In genomic region chr1:183892351-183892793, GRCh38 we compare ENCODE assay signal across 1 cellular context.
TF ChIP-seq lines count a peak whose summit lies in the region.

No MANE protein-coding gene starts in this region.

TF ChIP-seq in HepG2, 621 proteins besides CTCF, POLR2A, EP300 and RAD21 (continued from another document and continues in another):
- TF ChIP-seq HNF1A (IDR thresholded peaks at IDR 0.05; ENCODE audit: low read depth) (no peak), HNF1A (CRISPR knock-in tag; IDR thresholded peaks at IDR 0.05; ENCODE audit: borderline replicate concordance) (no peak), JARID2 (CRISPR knock-in tag; IDR thresholded peaks at IDR 0.05; ENCODE audit: insufficient replicate concordance) (no peak), ZNF792 (CRISPR knock-in tag; IDR thresholded peaks at IDR 0.05) (0 out of 2 replicates have a peak, but pooled peaks have one; percentile 37), ZNF749 (CRISPR knock-in tag; IDR thresholded peaks at IDR 0.05; ENCODE audit: borderline replicate concordance) (no peak), ZNF737 (CRISPR knock-in tag; IDR thresholded peaks at IDR 0.05; ENCODE audit: borderline replicate concordance) (no peak), ZFP41 (CRISPR knock-in tag; IDR thresholded peaks at IDR 0.05; ENCODE audit: borderline replicate concordance) (no peak), ZNF24 (IDR thresholded peaks at IDR 0.05) (0 out of 2 replicates have a peak, but pooled peaks have one; percentile 17), SP2 (CRISPR knock-in tag; IDR thresholded peaks at IDR 0.05) (no peak), ZNF609 (CRISPR knock-in tag; IDR thresholded peaks at IDR 0.05; ENCODE audit: borderline replicate concordance) (peak; percentile 54; the same call in 1 of the 2 replicates), E2F1 (CRISPR knock-in tag; IDR thresholded peaks at IDR 0.05) (no peak), NCOA1 (CRISPR knock-in tag; IDR thresholded peaks at IDR 0.05) (no peak), SRSF1 (optimal IDR thresholded peaks at IDR 0.05; ENCODE audit: low read depth, low read length) (no peak), ZNF770 (CRISPR knock-in tag; IDR thresholded peaks at IDR 0.05) (no peak), REST (IDR thresholded peaks at IDR 0.05; ENCODE audit: borderline replicate concordance in 1 of 2, low read depth in 1 of 2, low read length in 2 of 2) (peak in 1 of 2 experiments; percentile 35; a peak in 1 of 4 replicates), JUND (CRISPR knock-in tag; IDR thresholded peaks at IDR 0.05) (no peak), ZNF556 (CRISPR knock-in tag; IDR thresholded peaks at IDR 0.05; ENCODE audit: borderline replicate concordance) (no peak), ATF3 (CRISPR knock-in tag; IDR thresholded peaks at IDR 0.05) (no peak), HMG20B (CRISPR knock-in tag; conservative IDR thresholded peaks at IDR 0.05) (no peak), POLR2AphosphoS2 (IDR thresholded peaks at IDR 0.05; ENCODE audit: low read depth, low read length) (no peak), EEA1 (CRISPR knock-in tag; IDR thresholded peaks at IDR 0.05; ENCODE audit: borderline replicate concordance) (no peak), YEATS4 (CRISPR knock-in tag; IDR thresholded peaks at IDR 0.05; ENCODE audit: borderline replicate concordance) (no peak), FOXO1 (CRISPR knock-in tag; IDR thresholded peaks at IDR 0.05) (no peak; the same call in 1 of the 2 replicates), ZBTB4 (CRISPR knock-in tag; IDR thresholded peaks at IDR 0.05; ENCODE audit: borderline replicate concordance) (no peak), ARID3A (IDR thresholded peaks at IDR 0.05; ENCODE audit: low read depth, low read length) (peak; percentile 81), NCOA5 (CRISPR knock-in tag; IDR thresholded peaks at IDR 0.05) (no peak), FUBP1 (CRISPR knock-in tag; IDR thresholded peaks at IDR 0.05; ENCODE audit: borderline replicate concordance) (no peak), MIXL1 (CRISPR knock-in tag; IDR thresholded peaks at IDR 0.05) (peak; percentile 55)
